In genomic region chr20:55069951-55070350, GRCh38 we compare ENCODE assay signal across 29 cellular contexts.
"Had no signal": no experiment of that assay in that cellular context is flagged by ENCODE, and none has a peak within 500 bp of the region (broad histone marks: within the 10 kb centered on the region; RNA-seq: fewer than 3 reads in every experiment).

No MANE protein-coding gene starts in this region.

- DNase-seq: activated CD4-positive, alpha-beta memory T cell treated with anti-CD3 and anti-CD28 coated beads for 36 hours; activated CD4-positive, alpha-beta T cell treated with anti-CD3 and anti-CD28 coated beads for 36 hours; activated CD4-positive, alpha-beta T cell treated with anti-CD3 and anti-CD28 coated beads, Interleukin-2, amount 10 ng/mL, durations not matched to agents 24 days and 14 days; activated CD4-positive, CD25-positive, alpha-beta regulatory T cell; activated CD4-positive, CD25-positive, alpha-beta regulatory T cell treated with anti-CD3 and anti-CD28 coated beads, Interleukin-2, amount 50 U/mL, for 72 hours; activated CD8-positive, alpha-beta memory T cell treated with anti-CD3 and anti-CD28 coated beads, Interleukin-2, amount 10 ng/mL, durations not matched to agents 7 days and 5 days; activated CD8-positive, alpha-beta memory T cell treated with anti-CD3 and anti-CD28 coated beads, Interleukin-2, amount 50 U/mL, for 4 hours; activated CD8-positive, alpha-beta T cell treated with anti-CD3 and anti-CD28 coated beads, Interleukin-2, amount 10 ng/mL, durations not matched to agents 7 days and 5 days; activated effector memory CD4-positive, alpha-beta T cell treated with anti-CD3 and anti-CD28 coated beads, Interleukin-2, amount 50 U/mL, for 16 hours; activated naive CD4-positive, alpha-beta T cell treated with anti-CD3 and anti-CD28 coated beads for 36 hours; activated naive CD8-positive, alpha-beta T cell treated with anti-CD3 and anti-CD28 coated beads for 36 hours; activated naive CD8-positive, alpha-beta T cell treated with anti-CD3 and anti-CD28 coated beads, Interleukin-2, amount 50 U/mL, for 24 hours; activated T-cell treated with anti-CD3 and anti-CD28 coated beads, Interleukin-2, amount 50 U/mL, for 1 hour; activated T-cell treated with anti-CD3 and anti-CD28 coated beads, Interleukin-2, amount 50 U/mL, for 48 hours; adrenal gland; amygdala; aorta; caudate nucleus; cortex of kidney; effector CD8-positive, alpha-beta T cell; esophagus squamous epithelium; foreskin melanocyte; heart right ventricle had no signal

- H3K4me3 ChIP-seq: adrenal gland, body of pancreas, esophagus squamous epithelium, gastroesophageal sphincter, heart right ventricle, hepatocyte had no signal

- ATAC-seq: activated CD4-positive, alpha-beta T cell treated with anti-CD3 and anti-CD28 coated beads for 36 hours; activated CD8-positive, alpha-beta memory T cell treated with anti-CD3 and anti-CD28 coated beads, Interleukin-2, amount 10 ng/mL, durations not matched to agents 7 days and 5 days; activated CD8-positive, alpha-beta T cell treated with anti-CD3 and anti-CD28 coated beads, Interleukin-2, amount 10 ng/mL, durations not matched to agents 7 days and 5 days; activated naive CD8-positive, alpha-beta T cell treated with anti-CD3 and anti-CD28 coated beads, Interleukin-2, amount 50 U/mL, for 24 hours; body of pancreas; gastroesophageal sphincter; heart right ventricle had no signal

- FAIRE-seq: colon, endothelial cell of umbilical vein had no signal

- H3K4me1 ChIP-seq: adrenal gland, body of pancreas, esophagus squamous epithelium, gastroesophageal sphincter, heart right ventricle had no signal

- H3K36me3 ChIP-seq: adrenal gland, esophagus squamous epithelium, gastroesophageal sphincter, heart right ventricle had no signal

- H3K9me3 ChIP-seq: adrenal gland, body of pancreas, esophagus squamous epithelium had no signal

- H3K27ac ChIP-seq: adrenal gland, body of pancreas, epithelial cell of prostate, esophagus squamous epithelium, gastroesophageal sphincter, heart right ventricle, hepatocyte had no signal

- H3K27me3 ChIP-seq: adrenal gland, body of pancreas, esophagus squamous epithelium, gastroesophageal sphincter, heart right ventricle, hepatocyte had no signal
